ENCODE assay signal across 1 cellular context in genomic region chr15:99384992-99385669, GRCh38.
TF ChIP-seq lines count a peak whose summit lies in the region.

No MANE protein-coding gene starts in this region.

TF ChIP-seq in HepG2, 621 proteins besides CTCF, POLR2A, EP300 and RAD21 (continued from another document and continues in another):
- TF ChIP-seq ZNF44 (CRISPR knock-in tag; IDR thresholded peaks at IDR 0.05) (no peak), SMYD3 (CRISPR knock-in tag; IDR thresholded peaks at IDR 0.05) (no peak), THAP8 (CRISPR knock-in tag; IDR thresholded peaks at IDR 0.05; ENCODE audit: borderline replicate concordance) (no peak), CHCHD3 (CRISPR knock-in tag; IDR thresholded peaks at IDR 0.05) (no peak), ZNF256 (CRISPR knock-in tag; conservative IDR thresholded peaks at IDR 0.05) (no peak), ZNF136 (CRISPR knock-in tag; IDR thresholded peaks at IDR 0.05; ENCODE audit: low read depth) (no peak), SRSF1 (optimal IDR thresholded peaks at IDR 0.05; ENCODE audit: low read depth, low read length) (no peak), PHF5A (CRISPR knock-in tag; IDR thresholded peaks at IDR 0.05; ENCODE audit: low read depth, unreplicated experiment) (no peak), TEAD3 (CRISPR knock-in tag; optimal IDR thresholded peaks at IDR 0.05; ENCODE audit: borderline replicate concordance) (no peak), RFX1 (IDR thresholded peaks at IDR 0.05) (no peak), ZBTB39 (CRISPR knock-in tag; IDR thresholded peaks at IDR 0.05) (no peak), ZNF441 (CRISPR knock-in tag; IDR thresholded peaks at IDR 0.05; ENCODE audit: borderline replicate concordance) (no peak), KLF6 (CRISPR knock-in tag; IDR thresholded peaks at IDR 0.05) (no peak), ZNF512 (CRISPR knock-in tag; IDR thresholded peaks at IDR 0.05) (no peak), ZNF292 (CRISPR knock-in tag; IDR thresholded peaks at IDR 0.05; ENCODE audit: borderline replicate concordance, low read depth) (no peak), ZKSCAN1 (IDR thresholded peaks at IDR 0.05; ENCODE audit: low read length) (no peak), RBAK (CRISPR knock-in tag; IDR thresholded peaks at IDR 0.05) (no peak), PPARG (CRISPR knock-in tag; conservative IDR thresholded peaks at IDR 0.05) (peak; percentile 71; the same call in 1 of the 2 replicates), TIGD3 (CRISPR knock-in tag; IDR thresholded peaks at IDR 0.05; ENCODE audit: borderline replicate concordance) (no peak), ZBTB46 (CRISPR knock-in tag; IDR thresholded peaks at IDR 0.05; ENCODE audit: borderline replicate concordance) (no peak), HCFC1 (IDR thresholded peaks at IDR 0.05; ENCODE audit: low read depth, low read length) (no peak), ZNF547 (CRISPR knock-in tag; IDR thresholded peaks at IDR 0.05) (no peak), ZNF20 (CRISPR knock-in tag; IDR thresholded peaks at IDR 0.05) (no peak), ZNF549 (CRISPR knock-in tag; IDR thresholded peaks at IDR 0.05) (no peak), RXRA (CRISPR knock-in tag; IDR thresholded peaks at IDR 0.05) (peak; percentile 30; the same call in 1 of the 2 replicates), MYPOP (CRISPR knock-in tag; IDR thresholded peaks at IDR 0.05) (no peak), DMTF1 (CRISPR knock-in tag; IDR thresholded peaks at IDR 0.05) (no peak), ZNF713 (CRISPR knock-in tag; IDR thresholded peaks at IDR 0.05) (no peak), GRHL1 (CRISPR knock-in tag; conservative IDR thresholded peaks at IDR 0.05) (no peak), GABPB1 (CRISPR knock-in tag; IDR thresholded peaks at IDR 0.05) (no peak), ZNF160 (CRISPR knock-in tag; IDR thresholded peaks at IDR 0.05) (no peak), SIN3A (IDR thresholded peaks at IDR 0.05; ENCODE audit: borderline replicate concordance, low read depth, low read length) (no peak), IKZF5 (CRISPR knock-in tag; IDR thresholded peaks at IDR 0.05) (no peak), TBL1XR1 (IDR thresholded peaks at IDR 0.05; ENCODE audit: borderline replicate concordance, low read length, partially characterized antibody) (no peak), FOXP1 (IDR thresholded peaks at IDR 0.05) (no peak), FOXP1 (CRISPR knock-in tag; IDR thresholded peaks at IDR 0.05) (0 out of 2 replicates have a peak, but pooled peaks have one; percentile 22), ZNF101 (CRISPR knock-in tag; IDR thresholded peaks at IDR 0.05; ENCODE audit: borderline replicate concordance, low read depth) (no peak), BRD4 (CRISPR knock-in tag; IDR thresholded peaks at IDR 0.05) (no peak), ZSCAN5A (CRISPR knock-in tag; IDR thresholded peaks at IDR 0.05; ENCODE audit: borderline replicate concordance) (no peak), ZNF513 (CRISPR knock-in tag; conservative IDR thresholded peaks at IDR 0.05) (no peak), PBX3 (CRISPR knock-in tag; IDR thresholded peaks at IDR 0.05; ENCODE audit: borderline replicate concordance) (no peak), ZNF589 (CRISPR knock-in tag; conservative IDR thresholded peaks at IDR 0.05) (no peak), ZNF670 (CRISPR knock-in tag; IDR thresholded peaks at IDR 0.05; ENCODE audit: borderline replicate concordance) (no peak), CCAR2 (optimal IDR thresholded peaks at IDR 0.05; ENCODE audit: low read depth, low read length) (no peak)
